Comparison of ENCODE assay signal across 21 cellular contexts in genomic region chr6:118869350-118869749, GRCh38. TPM values are rescaled to one million over a fixed set of nuclear protein-coding genes. Genes with fewer than 3 reads are reported as not detected.
DNase-seq lines count a peak whose midpoint lies in the region; ATAC-seq and TF ChIP-seq lines count a peak whose summit lies in the region.
"Had no signal": no experiment of that assay in that cellular context is flagged by ENCODE, and none has a peak within 500 bp of the region (broad histone marks: within the 10 kb centered on the region; RNA-seq: fewer than 3 reads in every experiment).

No MANE protein-coding gene starts in this region.

- H3K36me3 Mint-ChIP-seq in activated naive CD8-positive, alpha-beta T cell treated with anti-CD3 and anti-CD28 coated beads for 36 hours = peaks cover 59% of the 10 kb centered on the region

- intact Hi-C loops in heart right ventricle (cut with DNase I) = no loop called here

- H3K4me3 Mint-ChIP-seq in activated naive CD8-positive, alpha-beta T cell treated with anti-CD3 and anti-CD28 coated beads for 36 hours = no peak overlapping the region

- H3K27ac ChIP-seq in heart right ventricle = no peak overlapping the region
- H3K27ac ChIP-seq: dorsolateral prefrontal cortex, esophagus muscularis mucosa had no signal

- no peak for ATAC-seq in heart right ventricle
- ATAC-seq in GM21723 (IDR thresholded peaks at IDR 0.05; ENCODE audit: unreplicated experiment) = no peak
- ATAC-seq: Panc1, SK-N-SH treated with all-trans-retinoic acid at 6 μM for 48 hours had no signal

- peaks cover 47% of the 10 kb centered on the region for H3K4me1 Mint-ChIP-seq in activated naive CD8-positive, alpha-beta T cell treated with anti-CD3 and anti-CD28 coated beads for 36 hours

- H3K9me3 Mint-ChIP-seq in activated naive CD8-positive, alpha-beta T cell treated with anti-CD3 and anti-CD28 coated beads for 36 hours = peaks cover 28% of the 10 kb centered on the region

- H3K27me3 Mint-ChIP-seq in activated naive CD8-positive, alpha-beta T cell treated with anti-CD3 and anti-CD28 coated beads for 36 hours = no peaks in the 10 kb centered on the region
- H3K27me3 Mint-ChIP-seq: CD4-positive, alpha-beta memory T cell had no signal

- 95 to 96% methylated on average over 2 of the region's 2 CpGs for WGBS in heart right ventricle, 2 donors

- peaks cover 0 to 27% (median 0%) of the 10 kb centered on the region in 11 donors for H3K9me3 ChIP-seq in heart right ventricle
- H3K9me3 ChIP-seq: esophagus muscularis mucosa had no signal

- peaks cover 0 to 28% (median 11%) of the 10 kb centered on the region in 9 donors for H3K4me1 ChIP-seq in heart right ventricle

- DNase-seq in A172 (ENCODE audit: low spot score) = peak; percentile 29
- DNase-seq in HCEC 1CT = peak; percentile 75
- no peak for DNase-seq in activated naive CD8-positive, alpha-beta T cell treated with anti-CD3 and anti-CD28 coated beads for 36 hours
- DNase-seq in fibroblast of the aortic adventitia (ENCODE audit: low read depth) = peak; percentile 66
- no peak for DNase-seq in stimulated activated naive CD4-positive, alpha-beta T cell (lab: John Stamatoyannopoulos, UW)
- no peak for DNase-seq in heart right ventricle
- DNase-seq in iPS-NIHi11 (ENCODE audit: low spot score) = no peak
- DNase-seq: activated CD4-positive, alpha-beta T cell treated with anti-CD3 and anti-CD28 coated beads for 4 hours; activated CD8-positive, alpha-beta memory T cell treated with anti-CD3 and anti-CD28 coated beads, Interleukin-2, amount 50 U/mL, for 48 hours; activated naive CD4-positive, alpha-beta T cell treated with Interleukin-2 at 50 U/mL for 16 hours; CD4-positive, alpha-beta memory T cell; DND-41; dorsolateral prefrontal cortex; midbrain; NCI-H1048; retina; stimulated activated naive CD4-positive, alpha-beta T cell treated with Interleukin-2 at 50 U/mL for 16 hours had no signal

- H3K27me3 ChIP-seq in heart right ventricle = no peaks in the 10 kb centered on the region
- H3K27me3 ChIP-seq: dorsolateral prefrontal cortex, esophagus muscularis mucosa had no signal

- no peaks in the 10 kb centered on the region for H3K36me3 ChIP-seq in heart right ventricle
- H3K36me3 ChIP-seq: esophagus muscularis mucosa had no signal

- TF ChIP-seq CTCF in fibroblast of the aortic adventitia (IDR thresholded peaks at IDR 0.05; ENCODE audit: insufficient read depth, low read length) (no peak), heart right ventricle (IDR thresholded peaks at IDR 0.05) (no peak)

- H3K27ac Mint-ChIP-seq in activated naive CD8-positive, alpha-beta T cell treated with anti-CD3 and anti-CD28 coated beads for 36 hours = peak overlapping the region; percentile 54
- H3K27ac Mint-ChIP-seq: CD4-positive, alpha-beta memory T cell had no signal

- H3K4me3 ChIP-seq in fibroblast of the aortic adventitia (ENCODE audit: low read depth, low read length) = no peak overlapping the region
- H3K4me3 ChIP-seq in heart right ventricle = no peak overlapping the region
- H3K4me3 ChIP-seq: dorsolateral prefrontal cortex, esophagus muscularis mucosa had no signal

RNA-seq across cellular contexts. Expression of gene ASF1A, which starts 24.6 kb away (rescaled TPM):
- 46.9 and 54.8 TPM in 2 replicates for total RNA-seq in A172 (2014; rRNA removed; shearing (Covaris generic))
- 10 to 100 TPM; 39.9 to 42.7 TPM for total RNA-seq in activated naive CD8-positive, alpha-beta T cell treated with anti-CD3 and anti-CD28 coated beads for 36 hours
- total RNA-seq in fibroblast of the aortic adventitia (ENCODE audit: low replicate concordance) (13.7 and 26.1 TPM in 2 replicates), heart right ventricle (10 to 100 TPM; 15.1 to 25.5 (median 22.0) TPM)
- polyA plus RNA-seq in heart right ventricle = 10 to 100 TPM; 11.7 to 27.2 TPM

Comparison
In these comparisons a context has a peak if more than half of its experiments do, and no peak if none do; other contexts are left out.
1. DNase-seq: peak in A172 (single experiment), HCEC 1CT (single experiment) and fibroblast of the aortic adventitia (single experiment); none in activated naive CD8-positive, alpha-beta T cell treated with anti-CD3 and anti-CD28 coated beads for 36 hours (single experiment), stimulated activated naive CD4-positive, alpha-beta T cell (0 of 6), heart right ventricle (0 of 2) and iPS-NIHi11 (single experiment).